In genomic region chr2:169446452-169446851, GRCh38 we compare ENCODE assay signal across 1 cellular context.
TF ChIP-seq lines count a peak whose summit lies in the region.

No MANE protein-coding gene starts in this region.

TF ChIP-seq in GM23338, 12 proteins besides CTCF, POLR2A, EP300 and RAD21 (continued from another document):
- TF ChIP-seq, protein P1, sequence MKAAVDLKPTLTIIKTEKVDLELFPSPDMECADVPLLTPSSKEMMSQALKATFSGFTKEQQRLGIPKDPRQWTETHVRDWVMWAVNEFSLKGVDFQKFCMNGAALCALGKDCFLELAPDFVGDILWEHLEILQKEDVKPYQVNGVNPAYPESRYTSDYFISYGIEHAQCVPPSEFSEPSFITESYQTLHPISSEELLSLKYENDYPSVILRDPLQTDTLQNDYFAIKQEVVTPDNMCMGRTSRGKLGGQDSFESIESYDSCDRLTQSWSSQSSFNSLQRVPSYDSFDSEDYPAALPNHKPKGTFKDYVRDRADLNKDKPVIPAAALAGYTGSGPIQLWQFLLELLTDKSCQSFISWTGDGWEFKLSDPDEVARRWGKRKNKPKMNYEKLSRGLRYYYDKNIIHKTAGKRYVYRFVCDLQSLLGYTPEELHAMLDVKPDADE (IDR thresholded peaks at IDR 0.05): no peak
- TF ChIP-seq, protein P2, sequence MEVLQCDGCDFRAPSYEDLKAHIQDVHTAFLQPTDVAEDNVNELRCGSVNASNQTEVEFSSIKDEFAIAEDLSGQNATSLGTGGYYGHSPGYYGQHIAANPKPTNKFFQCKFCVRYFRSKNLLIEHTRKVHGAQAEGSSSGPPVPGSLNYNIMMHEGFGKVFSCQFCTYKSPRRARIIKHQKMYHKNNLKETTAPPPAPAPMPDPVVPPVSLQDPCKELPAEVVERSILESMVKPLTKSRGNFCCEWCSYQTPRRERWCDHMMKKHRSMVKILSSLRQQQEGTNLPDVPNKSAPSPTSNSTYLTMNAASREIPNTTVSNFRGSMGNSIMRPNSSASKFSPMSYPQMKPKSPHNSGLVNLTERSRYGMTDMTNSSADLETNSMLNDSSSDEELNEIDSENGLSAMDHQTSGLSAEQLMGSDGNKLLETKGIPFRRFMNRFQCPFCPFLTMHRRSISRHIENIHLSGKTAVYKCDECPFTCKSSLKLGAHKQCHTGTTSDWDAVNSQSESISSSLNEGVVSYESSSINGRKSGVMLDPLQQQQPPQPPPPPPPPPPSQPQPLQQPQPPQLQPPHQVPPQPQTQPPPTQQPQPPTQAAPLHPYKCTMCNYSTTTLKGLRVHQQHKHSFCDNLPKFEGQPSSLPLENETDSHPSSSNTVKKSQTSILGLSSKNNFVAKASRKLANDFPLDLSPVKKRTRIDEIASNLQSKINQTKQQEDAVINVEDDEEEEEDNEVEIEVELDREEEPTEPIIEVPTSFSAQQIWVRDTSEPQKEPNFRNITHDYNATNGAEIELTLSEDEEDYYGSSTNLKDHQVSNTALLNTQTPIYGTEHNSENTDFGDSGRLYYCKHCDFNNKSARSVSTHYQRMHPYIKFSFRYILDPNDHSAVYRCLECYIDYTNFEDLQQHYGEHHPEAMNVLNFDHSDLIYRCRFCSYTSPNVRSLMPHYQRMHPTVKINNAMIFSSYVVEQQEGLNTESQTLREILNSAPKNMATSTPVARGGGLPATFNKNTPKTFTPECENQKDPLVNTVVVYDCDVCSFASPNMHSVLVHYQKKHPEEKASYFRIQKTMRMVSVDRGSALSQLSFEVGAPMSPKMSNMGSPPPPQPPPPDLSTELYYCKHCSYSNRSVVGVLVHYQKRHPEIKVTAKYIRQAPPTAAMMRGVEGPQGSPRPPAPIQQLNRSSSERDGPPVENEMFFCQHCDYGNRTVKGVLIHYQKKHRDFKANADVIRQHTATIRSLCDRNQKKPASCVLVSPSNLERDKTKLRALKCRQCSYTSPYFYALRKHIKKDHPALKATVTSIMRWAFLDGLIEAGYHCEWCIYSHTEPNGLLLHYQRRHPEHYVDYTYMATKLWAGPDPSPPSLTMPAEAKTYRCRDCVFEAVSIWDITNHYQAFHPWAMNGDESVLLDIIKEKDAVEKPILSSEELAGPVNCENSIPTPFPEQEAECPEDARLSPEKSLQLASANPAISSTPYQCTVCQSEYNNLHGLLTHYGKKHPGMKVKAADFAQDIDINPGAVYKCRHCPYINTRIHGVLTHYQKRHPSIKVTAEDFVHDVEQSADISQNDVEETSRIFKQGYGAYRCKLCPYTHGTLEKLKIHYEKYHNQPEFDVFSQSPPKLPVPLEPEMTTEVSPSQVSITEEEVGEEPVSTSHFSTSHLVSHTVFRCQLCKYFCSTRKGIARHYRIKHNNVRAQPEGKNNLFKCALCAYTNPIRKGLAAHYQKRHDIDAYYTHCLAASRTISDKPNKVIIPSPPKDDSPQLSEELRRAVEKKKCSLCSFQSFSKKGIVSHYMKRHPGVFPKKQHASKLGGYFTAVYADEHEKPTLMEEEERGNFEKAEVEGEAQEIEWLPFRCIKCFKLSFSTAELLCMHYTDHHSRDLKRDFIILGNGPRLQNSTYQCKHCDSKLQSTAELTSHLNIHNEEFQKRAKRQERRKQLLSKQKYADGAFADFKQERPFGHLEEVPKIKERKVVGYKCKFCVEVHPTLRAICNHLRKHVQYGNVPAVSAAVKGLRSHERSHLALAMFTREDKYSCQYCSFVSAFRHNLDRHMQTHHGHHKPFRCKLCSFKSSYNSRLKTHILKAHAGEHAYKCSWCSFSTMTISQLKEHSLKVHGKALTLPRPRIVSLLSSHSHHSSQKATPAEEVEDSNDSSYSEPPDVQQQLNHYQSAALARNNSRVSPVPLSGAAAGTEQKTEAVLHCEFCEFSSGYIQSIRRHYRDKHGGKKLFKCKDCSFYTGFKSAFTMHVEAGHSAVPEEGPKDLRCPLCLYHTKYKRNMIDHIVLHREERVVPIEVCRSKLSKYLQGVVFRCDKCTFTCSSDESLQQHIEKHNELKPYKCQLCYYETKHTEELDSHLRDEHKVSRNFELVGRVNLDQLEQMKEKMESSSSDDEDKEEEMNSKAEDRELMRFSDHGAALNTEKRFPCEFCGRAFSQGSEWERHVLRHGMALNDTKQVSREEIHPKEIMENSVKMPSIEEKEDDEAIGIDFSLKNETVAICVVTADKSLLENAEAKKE (CRISPR knock-in tag; IDR thresholded peaks at IDR 0.05): no peak
